In the genomic region with DNA sequence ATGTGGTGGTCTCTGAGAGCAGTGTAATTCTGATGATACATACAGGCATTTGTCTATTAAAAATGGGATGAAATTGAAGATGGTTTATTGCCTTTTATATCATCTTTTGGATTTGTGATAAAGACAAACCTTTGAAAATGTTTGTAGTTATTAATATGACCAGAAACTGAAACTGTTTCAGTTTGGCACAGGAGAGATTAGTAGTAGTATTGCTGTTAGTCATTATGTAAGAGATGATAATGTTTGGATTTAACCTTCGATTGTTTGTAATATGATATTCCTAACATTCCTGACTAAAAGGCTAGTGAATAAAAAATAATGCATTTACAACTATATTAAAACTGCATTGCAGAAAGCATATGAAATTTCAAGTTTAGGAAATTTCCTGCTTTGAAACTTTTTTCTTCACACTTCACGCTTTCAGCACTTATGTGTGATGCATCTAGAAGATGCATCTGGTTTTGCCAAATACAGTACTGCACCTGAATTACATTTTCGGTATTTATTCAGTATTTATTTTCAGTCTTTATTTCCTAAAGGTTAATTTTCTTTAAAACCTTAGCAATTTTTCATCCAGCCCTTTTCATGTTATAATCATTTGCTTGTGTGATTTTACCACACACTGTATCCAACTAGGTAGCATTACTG, we compare ENCODE assay signal across 19 cellular contexts. TPM values are rescaled to one million over a fixed set of nuclear protein-coding genes. Genes with fewer than 3 reads are reported as not detected.
DNase-seq lines count a peak whose midpoint lies in the region; ATAC-seq and TF ChIP-seq lines count a peak whose summit lies in the region.
"Had no signal": no experiment of that assay in that cellular context is flagged by ENCODE, and none has a peak within 500 bp of the region (broad histone marks: within the 10 kb centered on the region; RNA-seq: fewer than 3 reads in every experiment).

No MANE protein-coding gene starts in this region.

- peaks cover 12% of the 10 kb centered on the region in 2 donors for H3K36me3 Mint-ChIP-seq in activated T-cell treated with anti-CD3 and anti-CD28 coated beads, Interleukin-2, amount 50 U/mL, for 72 hours (ENCODE audit: insufficient read depth in 2 of 2)

- H2AFZ ChIP-seq in OCI-LY7 (ENCODE audit: low read length), result no peak overlapping the region

- H3K79me2 ChIP-seq in OCI-LY7 (ENCODE audit: insufficient read depth, low read depth, low read length), result peaks cover 48% of the 10 kb centered on the region

- POLR2A ChIA-PET in OCI-LY7 (lab: Charles Lee), result interaction anchor here (1.5 kb wide), 1 partner anchor 19 kb away, joined by 3 read pairs; no protein-coding TSS in a partner anchor

- H4K20me1 ChIP-seq in OCI-LY7 (ENCODE audit: insufficient read depth, low read length), result peaks cover 6% of the 10 kb centered on the region; the same call in 1 of the 2 replicates

- peaks cover 4 to 7% of the 10 kb centered on the region in 2 donors for H3K9me3 Mint-ChIP-seq in activated T-cell treated with anti-CD3 and anti-CD28 coated beads, Interleukin-2, amount 50 U/mL, for 72 hours

- H3K36me3 ChIP-seq in OCI-LY7 (ENCODE audit: insufficient read depth, low read length) (peaks cover 40% of the 10 kb centered on the region), colonic mucosa (no peaks in the 10 kb centered on the region), suprapubic skin (no peaks in the 10 kb centered on the region)
- H3K36me3 ChIP-seq: upper lobe of right lung had no signal

- no peak for ATAC-seq in activated T-cell treated with anti-CD3 and anti-CD28 coated beads, Interleukin-2, amount 50 U/mL, for 72 hours (replicated peaks in 1 of 2)
- ATAC-seq: left colon, upper lobe of right lung, WTC11 had no signal

- no peak overlapping the region for H3K27ac ChIP-seq in OCI-LY7 (ENCODE audit: low read depth, low read length, poor library complexity, severe bottlenecking)
- H3K27ac ChIP-seq in colonic mucosa, result no peak overlapping the region
- H3K27ac ChIP-seq in suprapubic skin, result no peak overlapping the region
- H3K27ac ChIP-seq: coronary artery, upper lobe of right lung had no signal

- H3K9ac ChIP-seq in colonic mucosa (ENCODE audit: low read depth in 2 of 2, low read length in 2 of 2), result no peak overlapping the region

- no peaks in the 10 kb centered on the region for H3K27me3 ChIP-seq in colonic mucosa
- H3K27me3 ChIP-seq in suprapubic skin, result no peaks in the 10 kb centered on the region
- H3K27me3 ChIP-seq: upper lobe of right lung had no signal

- DNase-seq in activated T-cell treated with anti-CD3 and anti-CD28 coated beads, Interleukin-2, amount 50 U/mL, for 72 hours, result no peak
- no peak for DNase-seq in activated T-cell treated with anti-CD3 and anti-CD28 coated beads, Interleukin-2, amount 50 U/mL, for 1 hour
- no peak for DNase-seq in OCI-LY7 (ENCODE audit: low spot score)
- DNase-seq in fibroblast of the aortic adventitia (ENCODE audit: low read depth), result peak; percentile 38
- peak; percentile 8 for DNase-seq in superior temporal gyrus (ENCODE audit: extremely low spot score)
- no peak for DNase-seq in colonic mucosa
- DNase-seq in suprapubic skin (ENCODE audit: low spot score in 2 of 2), result no peak
- DNase-seq in NCI-H2081 (lab: John Stamatoyannopoulos, UW), result no peak
- DNase-seq: GF-D8; H7; Kasumi-1; NCI-H187 treated with DMSO at 0.1 percent for 48 hours; NCI-H510A; stimulated activated CD4-positive, alpha-beta T cell treated with anti-CD3 and anti-CD28 coated beads, Interleukin-2, amount 100 ng/mL, for 24 hours; stimulated activated CD8-positive, alpha-beta memory T cell treated with anti-CD3 and anti-CD28 coated beads, Interleukin-4, amount 100 ng/mL, for 48 hours; upper lobe of right lung had no signal

- TF ChIP-seq CTCF in OCI-LY7 (conservative IDR thresholded peaks at IDR 0.05; ENCODE audit: low read length), result no peak
- TF ChIP-seq CTCF in fibroblast of the aortic adventitia (IDR thresholded peaks at IDR 0.05; ENCODE audit: insufficient read depth, low read length), result no peak
- no peak for TF ChIP-seq CTCF in colonic mucosa (IDR thresholded peaks at IDR 0.05)
- TF ChIP-seq CTCF in suprapubic skin (IDR thresholded peaks at IDR 0.05), result no peak

- CTCF ChIA-PET in OCI-LY7 (lab: Charles Lee; ENCODE audit: unreplicated experiment), result no interaction called here

- peak overlapping the region in 1 of 2 donors; percentile 59 for H3K4me3 Mint-ChIP-seq in activated T-cell treated with anti-CD3 and anti-CD28 coated beads, Interleukin-2, amount 50 U/mL, for 72 hours
- H3K4me3 Mint-ChIP-seq: WTC11 had no signal

- 58% methylated on average over 3 of the region's 3 CpGs for WGBS in suprapubic skin

- intact Hi-C loops in OCI-LY7 (cut with micrococcal nuclease; ENCODE audit: unreplicated experiment), result no loop called here
- intact Hi-C loops in colonic mucosa (cut with DNase I), result no loop called here

- H3K4me3 ChIP-seq in OCI-LY7 (ENCODE audit: low read depth, low read length, poor library complexity, severe bottlenecking) (no peak overlapping the region), fibroblast of the aortic adventitia (ENCODE audit: low read depth, low read length) (no peak overlapping the region), colonic mucosa (no peak overlapping the region), suprapubic skin (no peak overlapping the region)
- H3K4me3 ChIP-seq: coronary artery, upper lobe of right lung had no signal

- H3K9me2 ChIP-seq in OCI-LY7 (ENCODE audit: insufficient read depth, low read length), result no peaks in the 10 kb centered on the region

- TF ChIP-seq EP300 in suprapubic skin (IDR thresholded peaks at IDR 0.05), result no peak

- TF ChIP-seq POLR2A in suprapubic skin (IDR thresholded peaks at IDR 0.05), result no peak

- H3K4me2 ChIP-seq in OCI-LY7 (ENCODE audit: low read length), result peak overlapping the region; percentile 17; the same call in 1 of the 2 replicates

- no peaks in the 10 kb centered on the region for H3K27me3 Mint-ChIP-seq in activated T-cell treated with anti-CD3 and anti-CD28 coated beads, Interleukin-2, amount 50 U/mL, for 72 hours (ENCODE audit: low read depth)

- peak overlapping the region; percentile 38 for H3K27ac Mint-ChIP-seq in activated T-cell treated with anti-CD3 and anti-CD28 coated beads, Interleukin-2, amount 50 U/mL, for 72 hours

- peaks cover 30% of the 10 kb centered on the region for H3K4me1 Mint-ChIP-seq in activated T-cell treated with anti-CD3 and anti-CD28 coated beads, Interleukin-2, amount 50 U/mL, for 72 hours (ENCODE audit: low read depth)

- H3K4me1 ChIP-seq in OCI-LY7 (ENCODE audit: insufficient read depth, low read length, poor library complexity, severe bottlenecking) (peaks cover 7% of the 10 kb centered on the region), colonic mucosa (peaks cover 9% of the 10 kb centered on the region), suprapubic skin (peaks cover 27% of the 10 kb centered on the region)

- no TSS peak for BruUV-seq in OCI-LY7 (replicated peaks; lab: Mats Ljungman, UMichigan)

- H3K9me3 ChIP-seq in OCI-LY7 (ENCODE audit: low read length), result peaks cover 23% of the 10 kb centered on the region
- H3K9me3 ChIP-seq in colonic mucosa, result no peaks in the 10 kb centered on the region
- H3K9me3 ChIP-seq in suprapubic skin, result no peaks in the 10 kb centered on the region
- H3K9me3 ChIP-seq: upper lobe of right lung had no signal

RNA-seq across cellular contexts. Expression of a gene that starts 25.5 kb away (rescaled TPM):
- total RNA-seq in activated T-cell treated with anti-CD3 and anti-CD28 coated beads, Interleukin-2, amount 50 U/mL, for 72 hours, result 10 to 100 TPM; 37.0 to 43.5 TPM
- 22.0 and 24.7 TPM in 2 replicates for total RNA-seq in OCI-LY7 (2014; rRNA removed; shearing (Covaris generic))
- total RNA-seq in OCI-LY7 (2022) (51.1 and 52.8 TPM in 2 replicates), fibroblast of the aortic adventitia (ENCODE audit: low replicate concordance) (12.4 and 26.0 TPM in 2 replicates), colonic mucosa (100 to 1,000 TPM in 1 of 2 donors, 10 to 100 TPM in 1; 68.3 to 138 TPM), suprapubic skin (10 to 100 TPM; 40.3 to 47.9 (median 43.4) TPM)

Comparison
In these comparisons a context has a peak if more than half of its experiments do, and no peak if none do; other contexts are left out.
1. DNase-seq: peak in fibroblast of the aortic adventitia (single experiment) and superior temporal gyrus (single experiment); none in activated T-cell treated with anti-CD3 and anti-CD28 coated beads, Interleukin-2, amount 50 U/mL, for 72 hours (0 of 2), activated T-cell treated with anti-CD3 and anti-CD28 coated beads, Interleukin-2, amount 50 U/mL, for 1 hour (single experiment), OCI-LY7 (single experiment), colonic mucosa (single experiment), suprapubic skin (0 of 2) and NCI-H2081 (0 of 2).